Comparison of ENCODE assay signal across 15 cellular contexts in genomic region chr2:165647409-165647808, GRCh38.
DNase-seq lines count a peak whose midpoint lies in the region; ATAC-seq, FAIRE-seq and TF ChIP-seq lines count a peak whose summit lies in the region.
"Had no signal": no experiment of that assay in that cellular context is flagged by ENCODE, and none has a peak within 500 bp of the region (broad histone marks: within the 10 kb centered on the region; RNA-seq: fewer than 3 reads in every experiment).

No MANE protein-coding gene starts in this region.

- no peaks in the 10 kb centered on the region for H4K20me1 ChIP-seq in GM12878 (ENCODE audit: control insufficient read depth, insufficient read depth)

- intact Hi-C loops in GM12878 (cut with micrococcal nuclease; ENCODE audit: unreplicated experiment) = no loop called here

- H3K4me1 ChIP-seq in GM12878 (ENCODE audit: control insufficient read depth, insufficient read depth, low read length) = no peaks in the 10 kb centered on the region
- H3K4me1 ChIP-seq in tibial nerve = peaks cover 0 to 18% (median 4%) of the 10 kb centered on the region in 4 donors
- H3K4me1 ChIP-seq: A549 had no signal

- no peak overlapping the region for H3K4me2 ChIP-seq in GM12878 (ENCODE audit: control insufficient read depth, insufficient read depth)
- H3K4me2 ChIP-seq: A549 had no signal

- no peak overlapping the region for H3K9ac ChIP-seq in GM12878 (ENCODE audit: control insufficient read depth, insufficient read depth, low read length)

- RAD21 ChIA-PET in GM12878 (lab: Charles Lee; ENCODE audit: unreplicated experiment) = interaction anchor here (0.9 to 4.1 kb wide), 4 partner anchors 13 to 72 kb away, joined by 3 to 19 read pairs (median 4); no protein-coding TSS in a partner anchor

- no peaks in the 10 kb centered on the region for H3K27me3 ChIP-seq in GM12878 (replicated peaks in 1 of 2; ENCODE audit: control insufficient read depth in 2 of 2, insufficient read depth in 2 of 2, low read length in 1 of 2)
- no peaks in the 10 kb centered on the region for H3K27me3 ChIP-seq in tibial nerve

- H3K4me3 ChIP-seq in GM12878 = no peak overlapping the region
- no peak overlapping the region for H3K4me3 ChIP-seq in tibial nerve
- H3K4me3 ChIP-seq: A549 had no signal

- peaks cover 30% of the 10 kb centered on the region for H3K9me3 Mint-ChIP-seq in nephron progenitor cell
- H3K9me3 Mint-ChIP-seq: CD8-positive, alpha-beta T cell had no signal

- peaks cover 53% of the 10 kb centered on the region for H3K36me3 Mint-ChIP-seq in nephron progenitor cell (ENCODE audit: low read depth)
- H3K36me3 Mint-ChIP-seq: CD14-positive monocyte; CD8-positive, alpha-beta T cell had no signal

- H3K36me3 ChIP-seq in GM12878 (ENCODE audit: control insufficient read depth in 2 of 2, insufficient read depth in 2 of 2, low read length in 1 of 2) (no peaks in the 10 kb centered on the region), tibial nerve (no peaks in the 10 kb centered on the region)

- no peak for TF ChIP-seq CTCF in D721Med (IDR thresholded peaks at IDR 0.05; ENCODE audit: insufficient read depth, missing control alignments)
- TF ChIP-seq CTCF in GM12878 (IDR thresholded peaks at IDR 0.05 in 2 of 3, conservative IDR thresholded peaks at IDR 0.05 in 1 of 3; ENCODE audit: control insufficient read depth in 2 of 3, extremely low read depth in 1 of 3, insufficient read depth in 1 of 3, low read depth in 3 of 3, low read length in 3 of 3) = no peak
- TF ChIP-seq CTCF in nephron progenitor cell (IDR thresholded peaks at IDR 0.05) = no peak
- no peak for TF ChIP-seq CTCF in tibial nerve (IDR thresholded peaks at IDR 0.05)

- FAIRE-seq in D721Med (lab: Jason Lieb, UNC) (peak; percentile 41), GM12878 (lab: Jason Lieb, UNC) (no peak)
- FAIRE-seq: A549 had no signal

- 47% methylated on average over 2 of the region's 2 CpGs for WGBS in GM12878 (ENCODE audit: insufficient coverage, insufficient replicate concordance, low lambda C conversion rate, missing lambda C conversion rate)
- WGBS in tibial nerve, 2 donors = 74 to 78% methylated on average over 2 of the region's 2 CpGs

- POLR2A ChIA-PET in GM12878 (lab: Charles Lee) = interaction anchor here (1.0 kb wide), 1 partner anchor 12 kb away, joined by 3 read pairs; no protein-coding TSS in a partner anchor

- no peak for TF ChIP-seq RAD21 in GM12878 (IDR thresholded peaks at IDR 0.05; ENCODE audit: insufficient read depth, low read depth, low read length)

- H2AFZ ChIP-seq in GM12878 (ENCODE audit: control insufficient read depth, low read depth, low read length) = no peak overlapping the region

- no peaks in the 10 kb centered on the region for H3K27me3 Mint-ChIP-seq in nephron progenitor cell (ENCODE audit: low read depth, poor library complexity)

- no TSS peak for BruUV-seq in GM12878 (replicated peaks; lab: Mats Ljungman, UMichigan)

- no peaks in the 10 kb centered on the region for H3K79me2 ChIP-seq in GM12878 (ENCODE audit: control insufficient read depth, insufficient read depth, low read length)

- TF ChIP-seq EP300 in GM12878 (IDR thresholded peaks at IDR 0.05; ENCODE audit: borderline replicate concordance in 1 of 2, control insufficient read depth in 1 of 2, low read depth in 2 of 2, low read length in 2 of 2) = no peak
- TF ChIP-seq EP300 in tibial nerve (IDR thresholded peaks at IDR 0.05) = no peak

- no peak for DNase-seq in D721Med (ENCODE audit: insufficient read length, low spot score)
- peak; percentile 57 for DNase-seq in NCI-H1694 treated with DMSO at 0.1 percent for 48 hours (lab: John Stamatoyannopoulos, UW)
- DNase-seq in GM12878 (ENCODE audit: low read depth, low spot score) = no peak
- no peak for DNase-seq in nephron progenitor cell
- DNase-seq in tibial nerve (ENCODE audit: low spot score in 2 of 2) = no peak
- no peak for DNase-seq in T1000 (lab: John Stamatoyannopoulos, UW)
- DNase-seq: CD8-positive, alpha-beta T cell; COR-L47; DND-41; GDM1; HCEC 1CT; HFFc6; IMR-90 had no signal

- CTCF ChIA-PET in GM12878 (lab: Yijun Ruan, JAX) = interaction anchor here (1.1 to 2.3 kb wide), 3 partner anchors 15 to 20 kb away, joined by 3 to 8 read pairs (median 4); no protein-coding TSS in a partner anchor

- SMC1A ChIA-PET in GM12878 (lab: Charles Lee; ENCODE audit: uncharacterized antibody, unreplicated experiment) = interaction anchor here (0.8 to 5.9 kb wide), 8 partner anchors 9 to 68 kb away, joined by 3 to 39 read pairs (median 6); no protein-coding TSS in a partner anchor

- peak; percentile 63 for ATAC-seq in GM12878
- ATAC-seq: A549; CD8-positive, alpha-beta T cell had no signal

- peaks cover 48% of the 10 kb centered on the region for H3K4me1 Mint-ChIP-seq in nephron progenitor cell
- H3K4me1 Mint-ChIP-seq: CD14-positive monocyte had no signal

- H3K9me3 ChIP-seq in GM12878 (replicated peaks; ENCODE audit: control insufficient read depth, insufficient read depth, low read length) (no peaks in the 10 kb centered on the region), tibial nerve (peaks cover 0 to 5% (median 0%) of the 10 kb centered on the region in 4 donors)
- H3K9me3 ChIP-seq: A549 had no signal

- TF ChIP-seq POLR2A in GM12878 (IDR thresholded peaks at IDR 0.05; ENCODE audit: low read depth, low read length) = no peak
- TF ChIP-seq POLR2A in tibial nerve (IDR thresholded peaks at IDR 0.05) = no peak

- H3K27ac Mint-ChIP-seq in nephron progenitor cell = peak overlapping the region; percentile 90
- H3K27ac Mint-ChIP-seq: CD14-positive monocyte; CD8-positive, alpha-beta T cell; HFFc6 had no signal

- in situ Hi-C loops in GM12878 (cut with MboI) = no loop called here

- peak overlapping the region; percentile 45 for H3K4me3 Mint-ChIP-seq in nephron progenitor cell
- H3K4me3 Mint-ChIP-seq: CD14-positive monocyte; CD8-positive, alpha-beta T cell; HFFc6 had no signal

- H3K27ac ChIP-seq in GM12878 (ENCODE audit: control insufficient read depth, insufficient read depth) = no peak overlapping the region
- no peak overlapping the region for H3K27ac ChIP-seq in tibial nerve
- H3K27ac ChIP-seq: A549 had no signal

TF ChIP-seq in GM12878, 131 proteins besides CTCF, POLR2A, EP300 and RAD21:
- TF ChIP-seq SUZ12 (IDR thresholded peaks at IDR 0.05; ENCODE audit: unreplicated experiment) = no peak
- no peak for TF ChIP-seq TCF3 (IDR thresholded peaks at IDR 0.05; ENCODE audit: borderline replicate concordance, insufficient read depth, low read depth, low read length)
- no peak for TF ChIP-seq PKNOX1 (IDR thresholded peaks at IDR 0.05)
- no peak for TF ChIP-seq HCFC1 (IDR thresholded peaks at IDR 0.05; ENCODE audit: low read length)
- no peak for TF ChIP-seq ASH2L (IDR thresholded peaks at IDR 0.05; ENCODE audit: borderline replicate concordance, low read depth)
- TF ChIP-seq ATF7 (IDR thresholded peaks at IDR 0.05; ENCODE audit: low read depth) = peak; percentile 66
- TF ChIP-seq FOXM1 (IDR thresholded peaks at IDR 0.05; ENCODE audit: low read depth, low read length) = no peak
- no peak for TF ChIP-seq STAT1 (conservative IDR thresholded peaks at IDR 0.05)
- TF ChIP-seq MTA3 (IDR thresholded peaks at IDR 0.05; ENCODE audit: borderline replicate concordance, low read length) = no peak
